Comparison of ENCODE assay signal across 1 cellular context in genomic region chr6:72424476-72424875, GRCh38.
TF ChIP-seq lines count a peak whose summit lies in the region.

No MANE protein-coding gene starts in this region.

TF ChIP-seq in IMR-90, 13 proteins besides CTCF, POLR2A, EP300 and RAD21 (continued from another document):
- TF ChIP-seq, protein P1, sequence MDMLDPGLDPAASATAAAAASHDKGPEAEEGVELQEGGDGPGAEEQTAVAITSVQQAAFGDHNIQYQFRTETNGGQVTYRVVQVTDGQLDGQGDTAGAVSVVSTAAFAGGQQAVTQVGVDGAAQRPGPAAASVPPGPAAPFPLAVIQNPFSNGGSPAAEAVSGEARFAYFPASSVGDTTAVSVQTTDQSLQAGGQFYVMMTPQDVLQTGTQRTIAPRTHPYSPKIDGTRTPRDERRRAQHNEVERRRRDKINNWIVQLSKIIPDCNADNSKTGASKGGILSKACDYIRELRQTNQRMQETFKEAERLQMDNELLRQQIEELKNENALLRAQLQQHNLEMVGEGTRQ (IDR thresholded peaks at IDR 0.05; ENCODE audit: low read depth, low read length) = no peak
- no peak for TF ChIP-seq RFX5 (IDR thresholded peaks at IDR 0.05; ENCODE audit: low read depth, low read length)
- TF ChIP-seq SMC3 (IDR thresholded peaks at IDR 0.05; ENCODE audit: low read depth, low read length) = no peak
- TF ChIP-seq CEBPB (IDR thresholded peaks at IDR 0.05; ENCODE audit: low read depth, low read length) = no peak
- TF ChIP-seq RCOR1 (IDR thresholded peaks at IDR 0.05; ENCODE audit: insufficient replicate concordance, low read length) = no peak
- TF ChIP-seq NFE2L2 (IDR thresholded peaks at IDR 0.05; ENCODE audit: low read depth, low read length) = no peak
- no peak for TF ChIP-seq CHD1 (IDR thresholded peaks at IDR 0.05; ENCODE audit: low read depth, low read length)
- TF ChIP-seq MXI1 (IDR thresholded peaks at IDR 0.05; ENCODE audit: borderline replicate concordance, low read depth, low read length) = no peak
- TF ChIP-seq MAZ (IDR thresholded peaks at IDR 0.05; ENCODE audit: borderline replicate concordance, low read depth, low read length) = no peak
TF ChIP-seq in IMR-90: peak in this region for 0.
